In genomic region chr7:56537477-56537876, GRCh38 we compare ENCODE assay signal across 17 cellular contexts.
"Had no signal": no experiment of that assay in that cellular context is flagged by ENCODE, and none has a peak within 500 bp of the region (broad histone marks: within the 10 kb centered on the region; RNA-seq: fewer than 3 reads in every experiment).

No MANE protein-coding gene starts in this region.

- H3K4me1 Mint-ChIP-seq: activated B cell treated with CpG ODN at 0.5 μM for 24 hours; activated CD4-positive, alpha-beta T cell treated with anti-CD3 and anti-CD28 coated beads, Interleukin-2, amount 10 ng/mL, durations not matched to agents 24 days and 14 days; activated T-helper 17 cell treated with anti-CD3 and anti-CD28 coated beads, Interleukin-2, amount 50 U/mL, for 72 hours; brain; endodermal cell; nephron; stimulated activated naive B cell treated with anti-CD40 and anti-IgM and Interleukin-4, amounts not matched to agents 10 μg/mL and 1 μg/mL and 100 μg/mL, for 72 hours had no signal

- H3K27me3 Mint-ChIP-seq: activated B cell treated with CpG ODN at 0.5 μM for 24 hours; activated CD4-positive, alpha-beta T cell treated with anti-CD3 and anti-CD28 coated beads, Interleukin-2, amount 10 ng/mL, durations not matched to agents 24 days and 14 days; activated CD8-positive, alpha-beta T cell treated with anti-CD3 and anti-CD28 coated beads for 36 hours; activated T-helper 17 cell treated with anti-CD3 and anti-CD28 coated beads, Interleukin-2, amount 50 U/mL, for 72 hours; brain; stimulated activated naive B cell treated with anti-CD40 and anti-IgM and Interleukin-4, amounts not matched to agents 10 μg/mL and 1 μg/mL and 100 μg/mL, for 72 hours; type B pancreatic cell had no signal

- H3K4me1 ChIP-seq: foreskin keratinocyte had no signal

- H3K27ac Mint-ChIP-seq: activated B cell treated with CpG ODN at 0.5 μM for 24 hours; activated CD4-positive, alpha-beta T cell treated with anti-CD3 and anti-CD28 coated beads, Interleukin-2, amount 10 ng/mL, durations not matched to agents 24 days and 14 days; activated CD8-positive, alpha-beta T cell treated with anti-CD3 and anti-CD28 coated beads for 36 hours; activated T-helper 17 cell treated with anti-CD3 and anti-CD28 coated beads, Interleukin-2, amount 50 U/mL, for 72 hours; brain; endodermal cell; nephron; stimulated activated naive B cell treated with anti-CD40 and anti-IgM and Interleukin-4, amounts not matched to agents 10 μg/mL and 1 μg/mL and 100 μg/mL, for 72 hours; type B pancreatic cell had no signal

- H3K4me3 Mint-ChIP-seq: activated B cell treated with CpG ODN at 0.5 μM for 24 hours; activated CD4-positive, alpha-beta T cell treated with anti-CD3 and anti-CD28 coated beads, Interleukin-2, amount 10 ng/mL, durations not matched to agents 24 days and 14 days; activated CD8-positive, alpha-beta T cell treated with anti-CD3 and anti-CD28 coated beads for 36 hours; activated T-helper 17 cell treated with anti-CD3 and anti-CD28 coated beads, Interleukin-2, amount 50 U/mL, for 72 hours; brain; endodermal cell; nephron; stimulated activated naive B cell treated with anti-CD40 and anti-IgM and Interleukin-4, amounts not matched to agents 10 μg/mL and 1 μg/mL and 100 μg/mL, for 72 hours; type B pancreatic cell had no signal

- H3K27ac ChIP-seq: epithelial cell of prostate, foreskin keratinocyte had no signal

- H3K36me3 Mint-ChIP-seq: brain, type B pancreatic cell had no signal

- H3K27me3 ChIP-seq: foreskin keratinocyte had no signal

- DNase-seq: activated B cell treated with CpG ODN at 0.5 μM for 24 hours; activated CD4-positive, alpha-beta T cell treated with anti-CD3 and anti-CD28 coated beads, Interleukin-2, amount 10 ng/mL, durations not matched to agents 24 days and 14 days; activated CD8-positive, alpha-beta T cell treated with anti-CD3 and anti-CD28 coated beads for 36 hours; activated naive CD4-positive, alpha-beta T cell treated with Interleukin-2 at 50 U/mL for 16 hours; activated T-cell treated with anti-CD3 and anti-CD28 coated beads, Interleukin-2, amount 50 U/mL, for 1 hour; endodermal cell; foreskin keratinocyte; islet precursor cell; left colon; mammary epithelial cell; stimulated activated naive B cell treated with anti-CD40 and anti-IgM and Interleukin-4, amounts not matched to agents 10 μg/mL and 1 μg/mL and 100 μg/mL, for 72 hours; T-helper 9 cell had no signal

- ATAC-seq: activated CD8-positive, alpha-beta T cell treated with anti-CD3 and anti-CD28 coated beads for 36 hours; activated T-helper 17 cell treated with anti-CD3 and anti-CD28 coated beads, Interleukin-2, amount 50 U/mL, for 72 hours; foreskin keratinocyte; left colon; stimulated activated naive B cell treated with anti-CD40 and anti-IgM and Interleukin-4, amounts not matched to agents 10 μg/mL and 1 μg/mL and 100 μg/mL, for 72 hours had no signal
